In the genomic region with DNA sequence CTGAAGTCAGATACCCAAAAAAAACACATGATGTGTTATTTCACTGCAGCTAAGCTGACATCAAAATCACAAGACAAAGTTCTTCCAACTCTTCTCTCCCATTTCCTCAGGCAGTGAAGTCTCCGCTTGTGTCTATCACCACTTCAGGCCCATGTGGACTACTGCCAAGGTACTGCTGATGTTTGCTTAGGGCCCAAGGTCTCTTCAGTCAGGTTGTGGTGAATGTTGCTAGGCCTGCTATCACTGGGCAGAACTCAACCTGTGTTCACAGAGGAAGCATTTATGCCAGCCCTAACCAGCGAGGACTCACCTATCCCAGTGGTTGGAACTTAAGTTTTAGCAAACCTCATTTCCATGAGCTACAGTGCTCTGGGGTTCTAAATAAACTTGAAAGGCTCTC, we compare ENCODE assay signal across 34 cellular contexts.
"Had no signal": no experiment of that assay in that cellular context is flagged by ENCODE, and none has a peak within 500 bp of the region (broad histone marks: within the 10 kb centered on the region; RNA-seq: fewer than 3 reads in every experiment).

No MANE protein-coding gene starts in this region.

- ATAC-seq: activated naive CD4-positive, alpha-beta T cell treated with anti-CD3 and anti-CD28 coated beads, Interleukin-2, amount 50 U/mL, for 72 hours; activated naive CD8-positive, alpha-beta T cell treated with anti-CD3 and anti-CD28 coated beads, Interleukin-2, amount 50 U/mL, for 24 hours; activated T-cell treated with anti-CD3 and anti-CD28 coated beads, Interleukin-2, amount 50 U/mL, for 4 hours; activated T-cell treated with anti-CD3 and anti-CD28 coated beads, Interleukin-2, amount 50 U/mL, for 72 hours; activated T-helper 17 cell treated with anti-CD3 and anti-CD28 coated beads, Interleukin-2, amount 50 U/mL, for 72 hours had no signal

- DNase-seq: activated effector memory CD4-positive, alpha-beta T cell treated with anti-CD3 and anti-CD28 coated beads, Interleukin-2, amount 50 U/mL, for 16 hours; activated effector memory CD4-positive, alpha-beta T cell treated with Interleukin-2 at 50 U/mL for 16 hours; activated gamma-delta T cell; activated gamma-delta T cell treated with Interleukin-2 at 50 U/mL for 16 hours; activated naive CD4-positive, alpha-beta T cell; activated naive CD4-positive, alpha-beta T cell treated with anti-CD3 and anti-CD28 coated beads for 36 hours; activated naive CD4-positive, alpha-beta T cell treated with anti-CD3 and anti-CD28 coated beads, Interleukin-2, amount 10 ng/mL, durations not matched to agents 7 days and 5 days; activated naive CD4-positive, alpha-beta T cell treated with anti-CD3 and anti-CD28 coated beads, Interleukin-2, amount 50 U/mL, for 16 hours; activated naive CD4-positive, alpha-beta T cell treated with Interleukin-2 at 50 U/mL for 16 hours; activated naive CD8-positive, alpha-beta T cell treated with anti-CD3 and anti-CD28 coated beads for 36 hours; activated naive CD8-positive, alpha-beta T cell treated with anti-CD3 and anti-CD28 coated beads, Interleukin-2, amount 10 ng/mL, durations not matched to agents 7 days and 5 days; activated naive CD8-positive, alpha-beta T cell treated with anti-CD3 and anti-CD28 coated beads, Interleukin-2, amount 50 U/mL, for 24 hours; activated T-cell treated with anti-CD3 and anti-CD28 coated beads for 4 hours; activated T-cell treated with anti-CD3 and anti-CD28 coated beads, Interleukin-2, amount 50 U/mL, for 1 hour; activated T-cell treated with anti-CD3 and anti-CD28 coated beads, Interleukin-2, amount 50 U/mL, for 24 hours; activated T-cell treated with anti-CD3 and anti-CD28 coated beads, Interleukin-2, amount 50 U/mL, for 4 hours; activated T-cell treated with anti-CD3 and anti-CD28 coated beads, Interleukin-2, amount 50 U/mL, for 48 hours; activated T-cell treated with anti-CD3 and anti-CD28 coated beads, Interleukin-2, amount 50 U/mL, for 72 hours; adrenal gland; amniotic stem cell; amygdala; anterior cingulate cortex; aorta; brain microvascular endothelial cell; caudate nucleus; central memory CD4-positive, alpha-beta T cell; cerebellar nuclear complex had no signal

- H3K4me3 ChIP-seq: adrenal gland, ascending aorta, breast epithelium, cardiac muscle cell had no signal

- FAIRE-seq: astrocyte, bronchial epithelial cell had no signal

- H3K4me1 ChIP-seq: adrenal gland, ascending aorta, breast epithelium had no signal

- H3K27me3 ChIP-seq: adrenal gland, ascending aorta, brain microvascular endothelial cell, breast epithelium, cardiac muscle cell had no signal

- H3K36me3 ChIP-seq: adrenal gland, ascending aorta, brain microvascular endothelial cell, breast epithelium, cardiac muscle cell had no signal

- H3K27ac ChIP-seq: adrenal gland, ascending aorta, brain microvascular endothelial cell, breast epithelium, cardiac muscle cell had no signal

- H3K9me3 ChIP-seq: ascending aorta, breast epithelium had no signal
